In the genomic region with DNA sequence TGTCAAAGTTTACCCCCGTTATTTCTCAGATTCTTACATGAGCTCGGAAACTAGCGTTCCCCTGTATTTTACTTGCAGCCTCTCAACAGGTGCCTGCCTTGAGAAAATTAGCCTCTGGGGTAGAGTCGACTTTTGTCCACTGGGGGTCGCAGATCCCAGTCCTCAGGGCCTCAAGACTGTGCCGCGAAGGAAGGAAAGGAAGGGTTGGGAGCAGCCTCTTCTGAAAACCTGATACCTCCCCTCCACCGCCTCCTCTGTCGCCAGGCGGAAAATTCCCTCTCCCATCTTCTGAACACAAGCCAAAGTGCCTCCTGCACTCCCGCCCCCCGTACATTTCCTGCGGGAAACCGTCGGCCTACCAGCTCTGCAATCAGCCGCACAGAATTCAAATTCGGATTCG, we compare ENCODE assay signal across 8 cellular contexts. TPM values are rescaled to one million over a fixed set of nuclear protein-coding genes. Genes with fewer than 3 reads are reported as not detected.
DNase-seq lines count a peak whose midpoint lies in the region; ATAC-seq and TF ChIP-seq lines count a peak whose summit lies in the region.

No MANE protein-coding gene starts in this region.

- H3K27me3 Mint-ChIP-seq in activated T-cell treated with anti-CD3 and anti-CD28 coated beads, Interleukin-2, amount 50 U/mL, for 4 hours (ENCODE audit: low read depth): no peaks in the 10 kb centered on the region
- no peaks in the 10 kb centered on the region for H3K27me3 Mint-ChIP-seq in naive thymus-derived CD4-positive, alpha-beta T cell

- H3K36me3 Mint-ChIP-seq in activated T-cell treated with anti-CD3 and anti-CD28 coated beads, Interleukin-2, amount 50 U/mL, for 4 hours (ENCODE audit: insufficient read depth): no peaks in the 10 kb centered on the region
- peaks cover 0 to 11% (median 0%) of the 10 kb centered on the region in 5 donors for H3K36me3 Mint-ChIP-seq in naive thymus-derived CD4-positive, alpha-beta T cell

- peak; percentile 47 to 51 for ATAC-seq in activated T-cell treated with anti-CD3 and anti-CD28 coated beads, Interleukin-2, amount 50 U/mL, for 4 hours
- ATAC-seq in naive thymus-derived CD4-positive, alpha-beta T cell: peak; percentile 59

- no peaks in the 10 kb centered on the region for H3K4me1 ChIP-seq in A673 (ENCODE audit: insufficient read depth, low read length, poor library complexity, severe bottlenecking)
- H3K4me1 ChIP-seq in naive thymus-derived CD4-positive, alpha-beta T cell (ENCODE audit: control insufficient read depth in 2 of 2, insufficient read depth in 2 of 2, low read length in 2 of 2): peaks cover 3 to 8% of the 10 kb centered on the region in 2 donors

- H3K27ac ChIP-seq in A673 (ENCODE audit: low read depth, low read length, poor library complexity, severe bottlenecking): no peak overlapping the region
- H3K27ac ChIP-seq in HL-60 (replicated peaks): no peak overlapping the region
- H3K27ac ChIP-seq in naive thymus-derived CD4-positive, alpha-beta T cell (ENCODE audit: low read depth, low read length): peak overlapping the region; percentile 74

- H3K27ac Mint-ChIP-seq in naive thymus-derived CD4-positive, alpha-beta T cell: peak overlapping the region; percentile 58 to 95 (median 89)

- CTCF ChIA-PET in A673 (lab: Charles Lee): no interaction called here
- CTCF ChIA-PET in naive thymus-derived CD4-positive, alpha-beta T cell (lab: Charles Lee): interaction anchor here (1.0 kb wide), 1 partner anchor 213 kb away, joined by 3 read pairs; no protein-coding TSS in a partner anchor

- no peaks in the 10 kb centered on the region for H3K36me3 ChIP-seq in A673 (ENCODE audit: insufficient read depth, low read length, poor library complexity, severe bottlenecking)
- no peaks in the 10 kb centered on the region for H3K36me3 ChIP-seq in naive thymus-derived CD4-positive, alpha-beta T cell (ENCODE audit: control insufficient read depth in 2 of 3, insufficient read depth in 3 of 3, low read length in 3 of 3)

- peak; percentile 81 for DNase-seq in A673 (ENCODE audit: low spot score)
- peak; percentile 60 for DNase-seq in GM13976 (ENCODE audit: low spot score)
- DNase-seq in HL-60 (ENCODE audit: low read depth in 1 of 2, low spot score in 1 of 2): no peak
- DNase-seq in NCI-H748 treated with DMSO at 0.1 percent for 48 hours (lab: John Stamatoyannopoulos, UW): peak; percentile 46
- peak; percentile 39 for DNase-seq in activated T-cell treated with anti-CD3 and anti-CD28 coated beads, Interleukin-2, amount 50 U/mL, for 4 hours
- DNase-seq in fibroblast of mammary gland (ENCODE audit: low read depth): peak; percentile 61
- DNase-seq in naive thymus-derived CD4-positive, alpha-beta T cell: peak; percentile 6 to 40 (median 31)
- DNase-seq in superior temporal gyrus (ENCODE audit: extremely low spot score): peak; percentile 67

- peak; percentile 63 for TF ChIP-seq CTCF in A673 (conservative IDR thresholded peaks at IDR 0.05; ENCODE audit: low read depth, low read length)
- TF ChIP-seq CTCF in GM13976 (IDR thresholded peaks at IDR 0.05; ENCODE audit: borderline replicate concordance, control extremely low read depth, extremely low read depth, insufficient read depth, missing control alignments): peak; percentile 54
- peak; percentile 5 for TF ChIP-seq CTCF in HL-60 (IDR thresholded peaks at IDR 0.05; ENCODE audit: insufficient read depth, low read length)
- TF ChIP-seq CTCF in fibroblast of mammary gland (conservative IDR thresholded peaks at IDR 0.05; ENCODE audit: control insufficient read depth, insufficient read depth, low read depth, low read length): peak; percentile 57

- peak overlapping the region; percentile 52 for H3K4me3 ChIP-seq in A673 (ENCODE audit: low read depth, low read length, poor library complexity, severe bottlenecking)
- no peak overlapping the region for H3K4me3 ChIP-seq in HL-60 (replicated peaks; ENCODE audit: insufficient read depth, low read length)
- H3K4me3 ChIP-seq in fibroblast of mammary gland (ENCODE audit: control insufficient read depth, low read depth, low read length): peak overlapping the region; percentile 53
- peak overlapping the region; percentile 70 for H3K4me3 ChIP-seq in naive thymus-derived CD4-positive, alpha-beta T cell (ENCODE audit: low read length)

- H3K9me3 ChIP-seq in A673 (ENCODE audit: low read depth, low read length, poor library complexity, severe bottlenecking): no peaks in the 10 kb centered on the region
- no peaks in the 10 kb centered on the region for H3K9me3 ChIP-seq in naive thymus-derived CD4-positive, alpha-beta T cell (ENCODE audit: control insufficient read depth in 2 of 3, low read length in 3 of 3)

- in situ Hi-C loops in GM13976 (cut with MboI; ENCODE audit: low sequenced_read_pairs, unreplicated experiment): no loop called here

- BruUV-seq in A673 (replicated peaks; lab: Mats Ljungman, UMichigan): no TSS peak

- intact Hi-C loops in A673 (cut with micrococcal nuclease; ENCODE audit: unreplicated experiment): no loop called here
- intact Hi-C loops in naive thymus-derived CD4-positive, alpha-beta T cell (cut with micrococcal nuclease): loop anchor here (1.0 to 5.0 kb wide), 9 partner anchors 15 to 1763 kb away; a partner anchor contains a TSS

- no peaks in the 10 kb centered on the region for H3K9me3 Mint-ChIP-seq in activated T-cell treated with anti-CD3 and anti-CD28 coated beads, Interleukin-2, amount 50 U/mL, for 4 hours
- peaks cover 0 to 2% (median 0%) of the 10 kb centered on the region in 11 donors for H3K9me3 Mint-ChIP-seq in naive thymus-derived CD4-positive, alpha-beta T cell

- peaks cover 18% of the 10 kb centered on the region for H3K4me1 Mint-ChIP-seq in activated T-cell treated with anti-CD3 and anti-CD28 coated beads, Interleukin-2, amount 50 U/mL, for 4 hours (ENCODE audit: low read depth)
- peaks cover 9 to 29% (median 18%) of the 10 kb centered on the region in 7 donors for H3K4me1 Mint-ChIP-seq in naive thymus-derived CD4-positive, alpha-beta T cell

- POLR2A ChIA-PET in A673 (lab: Charles Lee; ENCODE audit: low non-redundant PET): no interaction called here
- POLR2A ChIA-PET in naive thymus-derived CD4-positive, alpha-beta T cell (lab: Charles Lee): interaction anchor here (1.5 to 2.2 kb wide), 2 partner anchors 205 to 239 kb away, joined by 3 to 6 read pairs; a partner anchor contains a TSS

- H3K27me3 ChIP-seq in A673 (replicated peaks; ENCODE audit: insufficient read depth, low read depth, low read length, poor library complexity) (peaks cover 6% of the 10 kb centered on the region), HL-60 (ENCODE audit: insufficient read depth, poor library complexity, severe bottlenecking) (peaks cover 9% of the 10 kb centered on the region)
- no peaks in the 10 kb centered on the region for H3K27me3 ChIP-seq in naive thymus-derived CD4-positive, alpha-beta T cell (ENCODE audit: control insufficient read depth in 2 of 2, insufficient read depth in 2 of 2, low read length in 2 of 2)

- H3K4me3 Mint-ChIP-seq in activated T-cell treated with anti-CD3 and anti-CD28 coated beads, Interleukin-2, amount 50 U/mL, for 4 hours: peak overlapping the region; percentile 92
- peak overlapping the region; percentile 89 to 97 (median 92) for H3K4me3 Mint-ChIP-seq in naive thymus-derived CD4-positive, alpha-beta T cell

RNA-seq across cellular contexts. Expression of a gene that starts 44.4 kb away (rescaled TPM):
- 12.8 and 19.3 TPM in 2 replicates for total RNA-seq in A673 (2021)
- total RNA-seq in activated T-cell treated with anti-CD3 and anti-CD28 coated beads, Interleukin-2, amount 50 U/mL, for 4 hours: 1 to 10 TPM; 4.4 to 6.4 (median 5.2) TPM
- total RNA-seq in naive thymus-derived CD4-positive, alpha-beta T cell: 10 to 100 TPM in 1 of 5 experiments, 1 to 10 TPM in 4; 5.5 to 10.3 (median 6.8) TPM
- polyA plus RNA-seq in naive thymus-derived CD4-positive, alpha-beta T cell: 10 to 100 TPM; 10.0 to 14.7 TPM

Comparison
In these comparisons a context has a peak if more than half of its experiments do, and no peak if none do; other contexts are left out.
1. DNase-seq: peak in A673 (single experiment), GM13976 (single experiment), NCI-H748 treated with DMSO at 0.1 percent for 48 hours (single experiment), activated T-cell treated with anti-CD3 and anti-CD28 coated beads, Interleukin-2, amount 50 U/mL, for 4 hours (single experiment), fibroblast of mammary gland (single experiment), naive thymus-derived CD4-positive, alpha-beta T cell (9 of 9) and superior temporal gyrus (single experiment); none in HL-60 (0 of 2).
2. CTCF ChIP-seq: peak in every context shown above with its lines; median percentile 63 in A673; 57 in fibroblast of mammary gland; 54 in GM13976; 5 in HL-60.